ENCODE assay signal across 8 cellular contexts in the genomic region with DNA sequence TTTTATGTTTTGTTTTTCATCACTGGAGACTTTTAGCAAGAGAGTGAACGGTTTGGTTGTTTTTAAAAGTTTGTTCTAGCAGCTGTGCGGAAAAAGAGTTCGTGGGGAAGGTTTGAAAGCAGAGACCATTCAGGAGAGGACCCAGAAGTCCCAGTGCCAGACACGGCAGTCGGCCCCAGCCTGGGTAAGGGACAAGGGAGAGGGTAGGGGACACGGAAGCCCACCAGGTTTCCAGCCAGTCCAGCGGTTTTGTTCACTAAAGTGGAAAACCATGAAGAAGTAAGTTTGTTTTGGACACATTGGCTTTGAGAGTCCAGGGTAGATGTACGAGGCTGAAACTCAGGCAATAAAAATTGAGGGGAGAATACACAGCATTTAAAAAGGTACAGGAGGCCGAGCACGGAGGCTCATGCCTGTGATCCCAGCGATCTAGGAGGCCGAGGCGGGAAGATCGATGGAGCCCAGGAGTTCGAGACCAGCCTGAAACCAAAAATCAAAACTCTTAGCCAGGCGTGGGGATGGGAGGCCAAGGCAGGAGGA. TPM values are rescaled to one million over a fixed set of nuclear protein-coding genes. Genes with fewer than 3 reads are reported as not detected.
DNase-seq lines count a peak whose midpoint lies in the region; ATAC-seq and TF ChIP-seq lines count a peak whose summit lies in the region.

No MANE protein-coding gene starts in this region.

- H3K9me3 Mint-ChIP-seq in central memory CD8-positive, alpha-beta T cell = no peaks in the 10 kb centered on the region

- peaks cover 6% of the 10 kb centered on the region; the same call in 1 of the 2 replicates for H3K36me3 ChIP-seq in HUES6 (ENCODE audit: control insufficient read depth, insufficient read depth, low read length)
- peaks cover 0 to 7% of the 10 kb centered on the region in 2 donors for H3K36me3 ChIP-seq in muscle layer of duodenum (ENCODE audit: control insufficient read depth in 1 of 2, insufficient read depth in 2 of 2, low read length in 2 of 2)

- peak overlapping the region; percentile 46 for H3K9ac ChIP-seq in HUES6 (ENCODE audit: low read length)

- H3K36me3 Mint-ChIP-seq in central memory CD8-positive, alpha-beta T cell (ENCODE audit: insufficient read depth) = peaks cover 34% of the 10 kb centered on the region

- H3K27me3 Mint-ChIP-seq in central memory CD8-positive, alpha-beta T cell = no peaks in the 10 kb centered on the region

- H3K27me3 ChIP-seq in AG04450 (ENCODE audit: control insufficient read depth, insufficient read depth, low read length) (no peaks in the 10 kb centered on the region), HUES6 (ENCODE audit: control insufficient read depth, insufficient read depth, low read length) (peaks cover 7% of the 10 kb centered on the region; the same call in 1 of the 2 replicates), muscle layer of duodenum (ENCODE audit: low read depth, low read length) (no peaks in the 10 kb centered on the region)

- H3K9me3 ChIP-seq in AG04450 (ENCODE audit: control insufficient read depth, insufficient read depth, low read length) (peaks cover 5% of the 10 kb centered on the region), HUES6 (ENCODE audit: control insufficient read depth, insufficient read depth, low read depth, low read length) (no peaks in the 10 kb centered on the region), muscle layer of duodenum (ENCODE audit: control insufficient read depth in 1 of 2, low read length in 2 of 2) (no peaks in the 10 kb centered on the region)

- ATAC-seq in central memory CD8-positive, alpha-beta T cell (replicated peaks; ENCODE audit: extremely low read depth, poor library complexity, severe bottlenecking) = no peak
- ATAC-seq in HG03280 (IDR thresholded peaks at IDR 0.05; ENCODE audit: unreplicated experiment) = no peak
- ATAC-seq in HG02588 (IDR thresholded peaks at IDR 0.05; ENCODE audit: unreplicated experiment) = no peak

- H3K4me1 Mint-ChIP-seq in central memory CD8-positive, alpha-beta T cell = peaks cover 57% of the 10 kb centered on the region

- peak overlapping the region; percentile 92 for H3K27ac Mint-ChIP-seq in central memory CD8-positive, alpha-beta T cell (ENCODE audit: low read depth)

- TF ChIP-seq CTCF in AG04450 (IDR thresholded peaks at IDR 0.05; ENCODE audit: low read depth, low read length) = no peak

- CTCF ChIA-PET in AG04450 (lab: Charles Lee) = no interaction called here

- peak overlapping the region; percentile 79 for H3K4me3 Mint-ChIP-seq in central memory CD8-positive, alpha-beta T cell

- H3K4me1 ChIP-seq in HUES6 (ENCODE audit: control insufficient read depth, insufficient read depth, low read length) (0 out of 2 replicates have a peak, but pooled peaks cover 4% of the 10 kb centered on the region), muscle layer of duodenum (ENCODE audit: control insufficient read depth in 1 of 2, insufficient read depth in 2 of 2, low read length in 2 of 2) (peaks cover 0 to 20% of the 10 kb centered on the region in 2 donors)

- H3K27ac ChIP-seq in AG04450 (ENCODE audit: low read depth, low read length) (peak overlapping the region; percentile 57), HUES6 (ENCODE audit: low read depth, low read length) (no peak overlapping the region), muscle layer of duodenum (ENCODE audit: low read length) (peak overlapping the region; percentile 56)

- DNase-seq in AG04450 (ENCODE audit: low read depth, low spot score) (no peak), CD1c-positive myeloid dendritic cell (ENCODE audit: extremely low spot score) (no peak), DMS114 treated with DMSO at 0.1 percent for 48 hours (lab: John Stamatoyannopoulos, UW; ENCODE audit: unreplicated experiment) (no peak)
- DNase-seq in central memory CD8-positive, alpha-beta T cell (ENCODE audit: low spot score in 2 of 2) = no peak

- POLR2A ChIA-PET in AG04450 (lab: Yijun Ruan, JAX) = no interaction called here

- H3K4me3 ChIP-seq in AG04450 (ENCODE audit: low read depth, low read length) = peak overlapping the region; percentile 45
- peak overlapping the region; percentile 50 for H3K4me3 ChIP-seq in HUES6 (ENCODE audit: low read depth, low read length)
- peak overlapping the region; percentile 54 to 70 for H3K4me3 ChIP-seq in muscle layer of duodenum (ENCODE audit: low read depth in 1 of 2, low read length in 2 of 2)

RNA-seq across cellular contexts. Expression of gene RFLNB, which starts 36.4 kb away (rescaled TPM):
- 10.5 and 13.5 TPM in 2 replicates for polyA plus RNA-seq in AG04450 (2011; rRNA removed)
- polyA minus RNA-seq in AG04450 (2011; rRNA and poly(A)+ RNA removed) = 11.5 and 12.3 TPM in 2 replicates

RNA-seq across cellular contexts. Expression of gene RPH3AL, which starts 56.8 kb away (rescaled TPM):
- polyA plus RNA-seq in AG04450 (2011; rRNA removed) = 1.3 and 1.5 TPM in 2 replicates
- 0.46 and 1.8 TPM in 2 replicates for polyA minus RNA-seq in AG04450 (2011; rRNA and poly(A)+ RNA removed)
